Comparison of ENCODE assay signal across 16 cellular contexts in the genomic region with DNA sequence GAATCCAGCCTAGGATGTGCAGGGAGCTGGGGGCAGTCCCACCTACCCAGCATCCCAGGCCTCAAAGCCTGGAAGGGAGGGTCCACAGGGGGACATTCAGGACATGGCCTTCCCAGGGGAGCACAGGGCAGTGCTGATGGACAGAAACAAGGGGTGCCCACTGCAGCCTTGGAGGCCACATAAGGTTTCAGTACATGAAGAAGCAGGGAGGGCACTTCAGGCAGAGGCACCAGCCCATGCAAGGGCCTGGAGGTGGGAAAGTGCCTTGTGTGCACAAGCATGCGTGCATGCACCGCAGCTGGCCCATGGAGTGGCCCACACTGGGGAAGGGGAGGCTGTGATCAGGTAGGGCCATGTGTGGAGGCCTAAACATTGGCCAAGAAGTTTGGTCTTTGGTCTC. TPM values are rescaled to one million over a fixed set of nuclear protein-coding genes. Genes with fewer than 3 reads are reported as not detected.
DNase-seq lines count a peak whose midpoint lies in the region; ATAC-seq and TF ChIP-seq lines count a peak whose summit lies in the region.
"Had no signal": no experiment of that assay in that cellular context is flagged by ENCODE, and none has a peak within 500 bp of the region (broad histone marks: within the 10 kb centered on the region; RNA-seq: fewer than 3 reads in every experiment).

No MANE protein-coding gene starts in this region.

- peak overlapping the region; percentile 46 for H3K27ac Mint-ChIP-seq in activated CD8-positive, alpha-beta T cell treated with anti-CD3 and anti-CD28 coated beads, Interleukin-2, amount 10 ng/mL, durations not matched to agents 7 days and 5 days
- H3K27ac Mint-ChIP-seq in activated CD8-positive, alpha-beta T cell treated with anti-CD3 and anti-CD28 coated beads for 36 hours, result no peak overlapping the region
- H3K27ac Mint-ChIP-seq in CD4-positive, CD25-positive, alpha-beta regulatory T cell, result peak overlapping the region; percentile 60 to 100 (median 100)
- H3K27ac Mint-ChIP-seq in T-helper 17 cell, result peak overlapping the region; percentile 99

- no CpG with 5 or more reads among the region's 2 CpGs for WGBS in neuronal stem cell (ENCODE audit: extremely low coverage in 2 of 2, insufficient read length in 2 of 2, insufficient replicate concordance in 1 of 2), 2 donors
- WGBS in gastroesophageal sphincter (ENCODE audit: low coverage in 1 of 2), 2 donors, result 100% methylated on average over 2 of the region's 2 CpGs; no CpG with 5 or more reads in 1 of the 2 donors

- no peaks in the 10 kb centered on the region for H3K27me3 ChIP-seq in CD4-positive, CD25-positive, alpha-beta regulatory T cell (ENCODE audit: control insufficient read depth, insufficient read depth, low read length)
- peaks cover 0 to 12% (median 0%) of the 10 kb centered on the region in 3 experiments for H3K27me3 ChIP-seq in neuronal stem cell (ENCODE audit: control insufficient read depth in 3 of 3, insufficient read depth in 3 of 3, low read depth in 1 of 3, low read length in 3 of 3)
- H3K27me3 ChIP-seq in gastroesophageal sphincter, result no peaks in the 10 kb centered on the region

- no peak overlapping the region for H3K4ac ChIP-seq in neuronal stem cell (ENCODE audit: low read length)

- TF ChIP-seq POLR2A in gastroesophageal sphincter (IDR thresholded peaks at IDR 0.05), result no peak

- H3K14ac ChIP-seq in neuronal stem cell (ENCODE audit: low read length), result no peak overlapping the region

- no peak for DNase-seq in activated CD8-positive, alpha-beta T cell treated with anti-CD3 and anti-CD28 coated beads, Interleukin-2, amount 10 ng/mL, durations not matched to agents 7 days and 5 days
- DNase-seq in activated CD8-positive, alpha-beta T cell treated with anti-CD3 and anti-CD28 coated beads for 36 hours, result no peak
- no peak for DNase-seq in CD4-positive, CD25-positive, alpha-beta regulatory T cell
- no peak for DNase-seq in T-helper 17 cell
- no peak for DNase-seq in neuronal stem cell (ENCODE audit: low spot score)
- no peak for DNase-seq in HK-2 (ENCODE audit: unreplicated experiment)
- no peak for DNase-seq in NCI-H146 treated with DMSO at 0.1 percent for 48 hours (lab: John Stamatoyannopoulos, UW; ENCODE audit: unreplicated experiment)
- DNase-seq: EL, H7, NCI-H1092, NCI-H2081 treated with DMSO at 0.1 percent for 48 hours, NCI-H524 treated with DMSO at 0.1 percent for 48 hours had no signal

- H4K91ac ChIP-seq in neuronal stem cell (ENCODE audit: low read depth, low read length, poor library complexity), result no peak overlapping the region

- POLR2A ChIA-PET in activated CD8-positive, alpha-beta T cell treated with anti-CD3 and anti-CD28 coated beads, Interleukin-2, amount 10 ng/mL, durations not matched to agents 7 days and 5 days (lab: Charles Lee), result no interaction called here
- POLR2A ChIA-PET in activated CD8-positive, alpha-beta T cell treated with anti-CD3 and anti-CD28 coated beads for 36 hours (lab: Charles Lee), result interaction anchor here (0.9 to 2.9 kb wide), 2 partner anchors 62 to 65 kb away, joined by 3 to 15 read pairs; partner anchors contain the start of gene VSIR

- H3K36me3 Mint-ChIP-seq in activated CD8-positive, alpha-beta T cell treated with anti-CD3 and anti-CD28 coated beads, Interleukin-2, amount 10 ng/mL, durations not matched to agents 7 days and 5 days (ENCODE audit: low read depth), result peaks cover 3% of the 10 kb centered on the region
- no peaks in the 10 kb centered on the region for H3K36me3 Mint-ChIP-seq in activated CD8-positive, alpha-beta T cell treated with anti-CD3 and anti-CD28 coated beads for 36 hours (ENCODE audit: low read depth)
- no peaks in the 10 kb centered on the region for H3K36me3 Mint-ChIP-seq in CD4-positive, CD25-positive, alpha-beta regulatory T cell
- no peaks in the 10 kb centered on the region for H3K36me3 Mint-ChIP-seq in T-helper 17 cell (ENCODE audit: low read depth)

- no peak for ATAC-seq in activated CD8-positive, alpha-beta T cell treated with anti-CD3 and anti-CD28 coated beads, Interleukin-2, amount 10 ng/mL, durations not matched to agents 7 days and 5 days
- no peak for ATAC-seq in activated CD8-positive, alpha-beta T cell treated with anti-CD3 and anti-CD28 coated beads for 36 hours
- no peak for ATAC-seq in CD4-positive, CD25-positive, alpha-beta regulatory T cell (ENCODE audit: low read depth in 2 of 2)
- no peak for ATAC-seq in T-helper 17 cell
- ATAC-seq in gastroesophageal sphincter, result no peak
- ATAC-seq: A549 had no signal

- no peak overlapping the region for H3K4me3 ChIP-seq in CD4-positive, CD25-positive, alpha-beta regulatory T cell (ENCODE audit: low read depth, low read length)
- H3K4me3 ChIP-seq in neuronal stem cell (ENCODE audit: low read length in 2 of 2) (no peak overlapping the region), gastroesophageal sphincter (no peak overlapping the region)
- H3K4me3 ChIP-seq: A549 had no signal

- TF ChIP-seq EP300 in gastroesophageal sphincter (IDR thresholded peaks at IDR 0.05), result no peak

- H3K4me1 ChIP-seq in CD4-positive, CD25-positive, alpha-beta regulatory T cell (ENCODE audit: control insufficient read depth, insufficient read depth, low read length, poor library complexity, severe bottlenecking), result peaks cover 47% of the 10 kb centered on the region
- H3K4me1 ChIP-seq in neuronal stem cell (ENCODE audit: control insufficient read depth in 2 of 2, insufficient read depth in 1 of 2, low read depth in 1 of 2, low read length in 2 of 2) (peaks cover 0 to 9% of the 10 kb centered on the region in 2 donors), gastroesophageal sphincter (peaks cover 3 to 47% (median 31%) of the 10 kb centered on the region in 3 donors)

- H3K9me3 Mint-ChIP-seq in activated CD8-positive, alpha-beta T cell treated with anti-CD3 and anti-CD28 coated beads, Interleukin-2, amount 10 ng/mL, durations not matched to agents 7 days and 5 days (ENCODE audit: insufficient read depth), result no peaks in the 10 kb centered on the region
- H3K9me3 Mint-ChIP-seq in activated CD8-positive, alpha-beta T cell treated with anti-CD3 and anti-CD28 coated beads for 36 hours, result no peaks in the 10 kb centered on the region
- no peaks in the 10 kb centered on the region for H3K9me3 Mint-ChIP-seq in CD4-positive, CD25-positive, alpha-beta regulatory T cell

- peak overlapping the region; percentile 59 for H3K18ac ChIP-seq in neuronal stem cell (ENCODE audit: low read length)

- CTCF ChIA-PET in activated CD8-positive, alpha-beta T cell treated with anti-CD3 and anti-CD28 coated beads, Interleukin-2, amount 10 ng/mL, durations not matched to agents 7 days and 5 days (lab: Charles Lee), result interaction anchor here (1.2 kb wide), 1 partner anchor 33 kb away, joined by 3 read pairs; no protein-coding TSS in a partner anchor
- CTCF ChIA-PET in activated CD8-positive, alpha-beta T cell treated with anti-CD3 and anti-CD28 coated beads for 36 hours (lab: Charles Lee), result interaction anchor here (2.0 to 12.4 kb wide), 3 partner anchors 15 to 63 kb away, joined by 11 to 189 read pairs (median 57); partner anchors contain the start of gene VSIR

- H3K4me1 Mint-ChIP-seq in activated CD8-positive, alpha-beta T cell treated with anti-CD3 and anti-CD28 coated beads, Interleukin-2, amount 10 ng/mL, durations not matched to agents 7 days and 5 days (ENCODE audit: low read depth), result peaks cover 75% of the 10 kb centered on the region
- H3K4me1 Mint-ChIP-seq in activated CD8-positive, alpha-beta T cell treated with anti-CD3 and anti-CD28 coated beads for 36 hours (ENCODE audit: low read depth), result peaks cover 62% of the 10 kb centered on the region
- peaks cover 14 to 72% (median 30%) of the 10 kb centered on the region in 4 donors for H3K4me1 Mint-ChIP-seq in CD4-positive, CD25-positive, alpha-beta regulatory T cell
- H3K4me1 Mint-ChIP-seq in T-helper 17 cell, result peaks cover 53% of the 10 kb centered on the region

- H3K27me3 Mint-ChIP-seq in activated CD8-positive, alpha-beta T cell treated with anti-CD3 and anti-CD28 coated beads, Interleukin-2, amount 10 ng/mL, durations not matched to agents 7 days and 5 days (ENCODE audit: low read depth), result no peaks in the 10 kb centered on the region
- no peaks in the 10 kb centered on the region for H3K27me3 Mint-ChIP-seq in activated CD8-positive, alpha-beta T cell treated with anti-CD3 and anti-CD28 coated beads for 36 hours
- H3K27me3 Mint-ChIP-seq in CD4-positive, CD25-positive, alpha-beta regulatory T cell, result no peaks in the 10 kb centered on the region
- no peaks in the 10 kb centered on the region for H3K27me3 Mint-ChIP-seq in T-helper 17 cell

- H2AFZ ChIP-seq in neuronal stem cell (ENCODE audit: low read length), result no peak overlapping the region

- no peak overlapping the region for H2BK5ac ChIP-seq in neuronal stem cell (ENCODE audit: low read length)

- peak overlapping the region; percentile 0 for H2AK5ac ChIP-seq in neuronal stem cell (ENCODE audit: low read depth, low read length)

- peak overlapping the region; percentile 76 for H2BK15ac ChIP-seq in neuronal stem cell (ENCODE audit: low read length)

- TF ChIP-seq CTCF in activated CD8-positive, alpha-beta T cell treated with anti-CD3 and anti-CD28 coated beads for 36 hours (IDR thresholded peaks at IDR 0.05), result no peak
- TF ChIP-seq CTCF in gastroesophageal sphincter (IDR thresholded peaks at IDR 0.05), result no peak

- H3K4me3 Mint-ChIP-seq in activated CD8-positive, alpha-beta T cell treated with anti-CD3 and anti-CD28 coated beads, Interleukin-2, amount 10 ng/mL, durations not matched to agents 7 days and 5 days, result no peak overlapping the region
- H3K4me3 Mint-ChIP-seq in activated CD8-positive, alpha-beta T cell treated with anti-CD3 and anti-CD28 coated beads for 36 hours, result no peak overlapping the region
- H3K4me3 Mint-ChIP-seq in CD4-positive, CD25-positive, alpha-beta regulatory T cell, result peak overlapping the region in 1 of 4 donors; percentile 48
- H3K4me3 Mint-ChIP-seq in T-helper 17 cell, result no peak overlapping the region

- no peak overlapping the region for H3K4me2 ChIP-seq in neuronal stem cell (ENCODE audit: insufficient read depth, low read length, poor library complexity, severe bottlenecking)
- H3K4me2 ChIP-seq: A549 had no signal

- H4K8ac ChIP-seq in neuronal stem cell (ENCODE audit: low read depth, low read length), result no peak overlapping the region

- H3K9me3 ChIP-seq in CD4-positive, CD25-positive, alpha-beta regulatory T cell (ENCODE audit: control insufficient read depth in 2 of 2, low read length in 2 of 2), result no peaks in the 10 kb centered on the region
- H3K9me3 ChIP-seq in T-helper 17 cell (ENCODE audit: control insufficient read depth, low read length, poor library complexity, severe bottlenecking) (no peaks in the 10 kb centered on the region), neuronal stem cell (replicated peaks in 1 of 2; ENCODE audit: control insufficient read depth in 2 of 2, insufficient read depth in 1 of 2, low read depth in 1 of 2, low read length in 2 of 2) (no peaks in the 10 kb centered on the region), gastroesophageal sphincter (no peaks in the 10 kb centered on the region)
- H3K9me3 ChIP-seq: A549 had no signal

- no peaks in the 10 kb centered on the region for H3K36me3 ChIP-seq in CD4-positive, CD25-positive, alpha-beta regulatory T cell (ENCODE audit: control insufficient read depth, insufficient read depth, low read length)
- no peaks in the 10 kb centered on the region for H3K36me3 ChIP-seq in neuronal stem cell (replicated peaks in 1 of 2; ENCODE audit: control insufficient read depth in 2 of 2, insufficient read depth in 2 of 2, low read length in 2 of 2)
- H3K36me3 ChIP-seq in gastroesophageal sphincter, result no peaks in the 10 kb centered on the region

- H3K9ac ChIP-seq in neuronal stem cell (ENCODE audit: low read depth, low read length, poor library complexity), result no peak overlapping the region

- H2BK120ac ChIP-seq in neuronal stem cell (ENCODE audit: low read depth, low read length), result no peak overlapping the region

- H2BK12ac ChIP-seq in neuronal stem cell (ENCODE audit: low read length), result no peak overlapping the region

- intact Hi-C loops in activated CD8-positive, alpha-beta T cell treated with anti-CD3 and anti-CD28 coated beads for 36 hours (cut with micrococcal nuclease), result no loop called here

- no peak overlapping the region for H3K23ac ChIP-seq in neuronal stem cell (ENCODE audit: low read depth, low read length, poor library complexity)

- H3K79me1 ChIP-seq in neuronal stem cell (ENCODE audit: low read depth, low read length), result peaks cover 2% of the 10 kb centered on the region

- H3K27ac ChIP-seq in CD4-positive, CD25-positive, alpha-beta regulatory T cell (ENCODE audit: insufficient read depth, low read length, poor library complexity, severe bottlenecking), result no peak overlapping the region
- H3K27ac ChIP-seq in neuronal stem cell (replicated peaks; ENCODE audit: low read length) (no peak overlapping the region), gastroesophageal sphincter (peak overlapping the region in 2 of 4 donors; percentile 17 to 91)
- H3K27ac ChIP-seq: A549, C4-2B had no signal

RNA-seq across cellular contexts. Expression of gene C10orf105, which starts 9.1 kb away (rescaled TPM):
- 1 to 10 TPM in 1 of 2 experiments, under 1 TPM in 1; 0.73 to 1.1 TPM for total RNA-seq in activated CD8-positive, alpha-beta T cell treated with anti-CD3 and anti-CD28 coated beads, Interleukin-2, amount 10 ng/mL, durations not matched to agents 7 days and 5 days
- under 1 TPM; 0.16 to 0.27 TPM for total RNA-seq in activated CD8-positive, alpha-beta T cell treated with anti-CD3 and anti-CD28 coated beads for 36 hours
- total RNA-seq in CD4-positive, CD25-positive, alpha-beta regulatory T cell, result 0.52 TPM
- under 1 TPM in 2 of 4 donors, not detected in 2; 0.05 to 0.20 TPM for polyA plus RNA-seq in CD4-positive, CD25-positive, alpha-beta regulatory T cell
- total RNA-seq in T-helper 17 cell, result under 1 TPM; 0.31 to 0.37 TPM
- polyA plus RNA-seq in neuronal stem cell (2013, experiment 1 of 2), result 1.4 TPM
- polyA plus RNA-seq in neuronal stem cell (2013, experiment 2 of 2), result 1.3 TPM
- under 1 TPM in 1 of 4 donors, not detected in 3; 0.13 TPM for total RNA-seq in gastroesophageal sphincter
- total RNA-seq: MCF 10A had no signal
- polyA plus RNA-seq: A549 had no signal
